Comparison of ENCODE assay signal across 10 cellular contexts in genomic region chr11:28105869-28106268, GRCh38. TPM values are rescaled to one million over a fixed set of nuclear protein-coding genes. Genes with fewer than 3 reads are reported as not detected.
DNase-seq lines count a peak whose midpoint lies in the region; TF ChIP-seq lines count a peak whose summit lies in the region.
"Had no signal": no experiment of that assay in that cellular context is flagged by ENCODE, and none has a peak within 500 bp of the region (broad histone marks: within the 10 kb centered on the region; RNA-seq: fewer than 3 reads in every experiment).

No MANE protein-coding gene starts in this region.

- H3K9ac ChIP-seq in OCI-LY1 (ENCODE audit: low read length) (peak overlapping the region; percentile 77), endodermal cell (ENCODE audit: extremely low read depth, low read length, poor library complexity, severe bottlenecking) (no peak overlapping the region)

- CTCF ChIA-PET in A673 (lab: Charles Lee): interaction anchor here (0.6 to 0.7 kb wide), 2 partner anchors 8 to 79 kb away, joined by 3 to 11 read pairs; no protein-coding TSS in a partner anchor

- no peak overlapping the region; the same call in 1 of the 2 replicates for H2AFZ ChIP-seq in OCI-LY1 (ENCODE audit: low read length)

- H3K27me3 ChIP-seq in A673 (replicated peaks; ENCODE audit: insufficient read depth, low read depth, low read length, poor library complexity) (no peaks in the 10 kb centered on the region), OCI-LY1 (ENCODE audit: insufficient read depth, low read length) (no peaks in the 10 kb centered on the region), endodermal cell (ENCODE audit: control insufficient read depth, insufficient read depth, low read length, poor library complexity, severe bottlenecking) (no peaks in the 10 kb centered on the region)
- H3K27me3 ChIP-seq: vagina had no signal

- H4K20me1 ChIP-seq in OCI-LY1 (ENCODE audit: insufficient read depth, low read length): no peaks in the 10 kb centered on the region

- TF ChIP-seq CTCF in A673 (conservative IDR thresholded peaks at IDR 0.05; ENCODE audit: low read depth, low read length) (no peak), OCI-LY1 (IDR thresholded peaks at IDR 0.05; ENCODE audit: low read length) (no peak), endodermal cell (conservative IDR thresholded peaks at IDR 0.05) (no peak), GM10266 (IDR thresholded peaks at IDR 0.05; ENCODE audit: control insufficient read depth, insufficient read depth, low read depth, missing control alignments) (no peak)

- H3K9me3 Mint-ChIP-seq in endodermal cell: no peaks in the 10 kb centered on the region

- H3K27me3 Mint-ChIP-seq in endodermal cell (ENCODE audit: insufficient read depth): no peaks in the 10 kb centered on the region

- H3K27ac ChIP-seq in A673 (ENCODE audit: low read depth, low read length, poor library complexity, severe bottlenecking) (peak overlapping the region; percentile 86), OCI-LY1 (ENCODE audit: low read depth, low read length, poor library complexity, severe bottlenecking) (no peak overlapping the region), endodermal cell (ENCODE audit: low read depth, low read length) (no peak overlapping the region)
- H3K27ac ChIP-seq: epithelial cell of prostate, vagina had no signal

- H3K9me3 ChIP-seq in A673 (ENCODE audit: low read depth, low read length, poor library complexity, severe bottlenecking) (no peaks in the 10 kb centered on the region), OCI-LY1 (ENCODE audit: low read length) (no peaks in the 10 kb centered on the region), endodermal cell (ENCODE audit: control insufficient read depth, low read length) (no peaks in the 10 kb centered on the region)
- H3K9me3 ChIP-seq: vagina had no signal

- H3K36me3 ChIP-seq in A673 (ENCODE audit: insufficient read depth, low read length, poor library complexity, severe bottlenecking) (no peaks in the 10 kb centered on the region), OCI-LY1 (ENCODE audit: insufficient read depth, low read length) (peaks cover 12% of the 10 kb centered on the region; the same call in 1 of the 2 replicates), endodermal cell (ENCODE audit: control insufficient read depth, insufficient read depth, low read length) (no peaks in the 10 kb centered on the region)
- H3K36me3 ChIP-seq: vagina had no signal

- WGBS in endodermal cell (ENCODE audit: insufficient coverage in 1 of 2, insufficient read length in 1 of 2), 2 experiments: 85% methylated on average over 2 of the region's 5 CpGs; no CpG with 5 or more reads in 1 of the 2 experiments

- H3K4me3 ChIP-seq in A673 (ENCODE audit: low read depth, low read length, poor library complexity, severe bottlenecking) (peak overlapping the region; percentile 57), OCI-LY1 (ENCODE audit: low read depth, low read length, poor library complexity, severe bottlenecking) (peak overlapping the region; percentile 75), endodermal cell (ENCODE audit: low read length) (peak overlapping the region; percentile 41)
- H3K4me3 ChIP-seq: vagina had no signal

- BruUV-seq in A673 (replicated peaks; lab: Mats Ljungman, UMichigan): no TSS peak

- H3K9me2 ChIP-seq in OCI-LY1 (ENCODE audit: low read depth, low read length): no peaks in the 10 kb centered on the region

- DNase-seq in A673 (ENCODE audit: low spot score) (no peak), Caki2 (ENCODE audit: low read depth) (peak; percentile 27), endodermal cell (no peak), SHP77 (lab: John Stamatoyannopoulos, UW) (no peak), GM10266 (ENCODE audit: extremely low spot score) (no peak), retina (no peak)
- DNase-seq in stimulated activated CD4-positive, alpha-beta T cell treated with anti-CD3 and anti-CD28 coated beads, Interleukin-12 subunit alpha, Interleukin-12 subunit beta, amount 100 ng/mL, for 4 hours: no peak

- in situ Hi-C loops in Caki2 (cut with HindIII; ENCODE audit: low pct_unique_long_range_greater_than_20kb, low sequenced_read_pairs): no loop called here

- intact Hi-C loops in A673 (cut with micrococcal nuclease; ENCODE audit: unreplicated experiment): loop anchor here (5.0 to 10.0 kb wide), 6 partner anchors 371 to 1229 kb away; partner anchors contain the start of gene LIN7C

- H3K4me1 Mint-ChIP-seq in endodermal cell: peaks cover 24% of the 10 kb centered on the region

- H3K79me2 ChIP-seq in OCI-LY1 (ENCODE audit: insufficient read depth, low read length): peaks cover 83% of the 10 kb centered on the region

- H3K4me1 ChIP-seq in A673 (ENCODE audit: insufficient read depth, low read length, poor library complexity, severe bottlenecking) (peaks cover 58% of the 10 kb centered on the region), OCI-LY1 (ENCODE audit: insufficient read depth, low read length, severe bottlenecking) (peaks cover 54% of the 10 kb centered on the region), endodermal cell (ENCODE audit: control insufficient read depth, insufficient read depth, low read length) (peaks cover 4% of the 10 kb centered on the region)

- no peaks in the 10 kb centered on the region for H3F3A ChIP-seq in OCI-LY1 (ENCODE audit: insufficient read depth, low read length)

- no peak overlapping the region for H3K27ac Mint-ChIP-seq in endodermal cell

- peak overlapping the region; percentile 96 for H3K4me3 Mint-ChIP-seq in endodermal cell

- peak overlapping the region; percentile 92 for H3K4me2 ChIP-seq in OCI-LY1 (ENCODE audit: low read length)

- H3K36me3 Mint-ChIP-seq in endodermal cell (ENCODE audit: low read depth): no peaks in the 10 kb centered on the region

- POLR2A ChIA-PET in A673 (lab: Charles Lee; ENCODE audit: low non-redundant PET): interaction anchor here (0.7 kb wide), 2 partner anchors 1194 to 1943 kb away, joined by 6 to 11 read pairs; no protein-coding TSS in a partner anchor

RNA-seq across cellular contexts. Expression of gene KIF18A, which starts 2.1 kb away (rescaled TPM):
- total RNA-seq in A673 (2021) (103 and 117 TPM in 2 replicates), endodermal cell (10 to 100 TPM; 17.7 to 24.4 TPM)
- total RNA-seq in Caki2 (2014; rRNA removed; shearing (Covaris generic); ENCODE audit: low replicate concordance): 9.0 and 9.9 TPM in 2 replicates
- 24.4 TPM for polyA plus RNA-seq in endodermal cell (2013, experiment 1 of 2)
- 29.5 TPM for polyA plus RNA-seq in endodermal cell (2013, experiment 2 of 2)

RNA-seq across cellular contexts. Expression of gene METTL15, which starts 2.3 kb away (rescaled TPM):
- total RNA-seq in A673 (2021): 31.3 and 36.6 TPM in 2 replicates
- total RNA-seq in Caki2 (2014; rRNA removed; shearing (Covaris generic); ENCODE audit: low replicate concordance): 13.5 and 14.5 TPM in 2 replicates
- 10 to 100 TPM; 17.1 to 20.4 TPM for total RNA-seq in endodermal cell
- polyA plus RNA-seq in endodermal cell (2013, experiment 1 of 2): 10.7 TPM
- polyA plus RNA-seq in endodermal cell (2013, experiment 2 of 2): 13.1 TPM
